Comparison of ENCODE assay signal across 25 cellular contexts in genomic region chr2:86066007-86066578, GRCh38. TPM values are rescaled to one million over a fixed set of nuclear protein-coding genes. Genes with fewer than 3 reads are reported as not detected.
DNase-seq lines count a peak whose midpoint lies in the region; ATAC-seq and TF ChIP-seq lines count a peak whose summit lies in the region.
"Had no signal": no experiment of that assay in that cellular context is flagged by ENCODE, and none has a peak within 500 bp of the region (broad histone marks: within the 10 kb centered on the region; RNA-seq: fewer than 3 reads in every experiment).

No MANE protein-coding gene starts in this region.

- H3K27ac ChIP-seq in GM23248 (peak overlapping the region; percentile 58; the same call in 1 of the 2 replicates), mesenchymal stem cell (ENCODE audit: low read length, poor library complexity, severe bottlenecking) (no peak overlapping the region), stomach smooth muscle (ENCODE audit: low read length) (peak overlapping the region; percentile 49)
- H3K27ac ChIP-seq: BLaER1, right atrium auricular region, SJCRH30, spleen had no signal

- H2BK12ac ChIP-seq in mesenchymal stem cell (ENCODE audit: low read length in 2 of 2) = no peak overlapping the region

- H3K9me3 ChIP-seq in GM23248 (ENCODE audit: low read depth) (no peaks in the 10 kb centered on the region), mesenchymal stem cell (ENCODE audit: control insufficient read depth, low read length) (peaks cover 7% of the 10 kb centered on the region), stomach smooth muscle (ENCODE audit: control insufficient read depth in 2 of 2, low read length in 2 of 2) (no peaks in the 10 kb centered on the region)

- H3K4me2 ChIP-seq in GM23248 (ENCODE audit: unreplicated experiment) = peak overlapping the region; percentile 44
- H3K4me2 ChIP-seq in mesenchymal stem cell (ENCODE audit: low read length, poor library complexity, severe bottlenecking) = no peak overlapping the region
- H3K4me2 ChIP-seq: BLaER1 had no signal

- no peak overlapping the region for H2BK120ac ChIP-seq in mesenchymal stem cell (ENCODE audit: low read depth, low read length)

- no peaks in the 10 kb centered on the region for H3K27me3 ChIP-seq in GM23248 (replicated peaks; ENCODE audit: insufficient read depth)
- no peaks in the 10 kb centered on the region for H3K27me3 ChIP-seq in mesenchymal stem cell (ENCODE audit: control insufficient read depth in 1 of 2, insufficient read depth in 1 of 2, low read length in 2 of 2)
- H3K27me3 ChIP-seq in stomach smooth muscle (ENCODE audit: control insufficient read depth in 1 of 2, insufficient read depth in 2 of 2, low read length in 2 of 2) = no peaks in the 10 kb centered on the region
- H3K27me3 ChIP-seq: BLaER1, right atrium auricular region, SJCRH30, spleen had no signal

- peaks cover 24% of the 10 kb centered on the region for H3K36me3 ChIP-seq in GM23248 (ENCODE audit: low read depth)
- peaks cover 36 to 63% of the 10 kb centered on the region in 2 experiments for H3K36me3 ChIP-seq in mesenchymal stem cell (ENCODE audit: control insufficient read depth in 1 of 2, insufficient read depth in 2 of 2, low read depth in 1 of 2, low read length in 2 of 2)
- H3K36me3 ChIP-seq in stomach smooth muscle (ENCODE audit: control insufficient read depth in 2 of 2, insufficient read depth in 2 of 2, low read length in 2 of 2) = peaks cover 40 to 42% of the 10 kb centered on the region in 2 donors

- no peak overlapping the region for H3K4me3 Mint-ChIP-seq in activated CD8-positive, alpha-beta T cell treated with anti-CD3 and anti-CD28 coated beads for 36 hours
- H3K4me3 Mint-ChIP-seq: memory B cell; naive thymus-derived CD4-positive, alpha-beta T cell had no signal

- H3K4me1 ChIP-seq in GM23248 (ENCODE audit: insufficient read depth) (peaks cover 64% of the 10 kb centered on the region), mesenchymal stem cell (ENCODE audit: control insufficient read depth, insufficient read depth, low read depth, low read length) (peaks cover 5% of the 10 kb centered on the region), stomach smooth muscle (ENCODE audit: control insufficient read depth, insufficient read depth, low read length) (peaks cover 9% of the 10 kb centered on the region)

- H2AFZ ChIP-seq in GM23248 = no peak overlapping the region
- H2AFZ ChIP-seq in mesenchymal stem cell (ENCODE audit: low read depth, low read length) = no peak overlapping the region

- no peak overlapping the region for H3K14ac ChIP-seq in mesenchymal stem cell (ENCODE audit: low read length in 2 of 2)

- no peaks in the 10 kb centered on the region for H4K20me1 ChIP-seq in GM23248 (ENCODE audit: insufficient read depth)
- H4K20me1 ChIP-seq: BLaER1 had no signal

- peaks cover 84% of the 10 kb centered on the region for H3K36me3 Mint-ChIP-seq in activated CD8-positive, alpha-beta T cell treated with anti-CD3 and anti-CD28 coated beads for 36 hours (ENCODE audit: low read depth)

- H2BK15ac ChIP-seq in mesenchymal stem cell (ENCODE audit: low read depth, poor library complexity, severe bottlenecking) = peak overlapping the region; percentile 12

- no peak for TF ChIP-seq CTCF in activated CD8-positive, alpha-beta T cell treated with anti-CD3 and anti-CD28 coated beads for 36 hours (IDR thresholded peaks at IDR 0.05)

- H3K9ac ChIP-seq in GM23248 (no peak overlapping the region), mesenchymal stem cell (ENCODE audit: low read length) (peak overlapping the region; percentile 39), stomach smooth muscle (ENCODE audit: low read length in 2 of 2) (no peak overlapping the region)
- H3K9ac ChIP-seq: BLaER1 had no signal

- H3K4me3 ChIP-seq in GM23248 (no peak overlapping the region), mesenchymal stem cell (ENCODE audit: insufficient read depth in 1 of 2, low read depth in 1 of 2, low read length in 2 of 2) (no peak overlapping the region), stomach smooth muscle (ENCODE audit: low read length in 2 of 2) (no peak overlapping the region)
- H3K4me3 ChIP-seq: BLaER1, right atrium auricular region, SJCRH30, spleen had no signal

- no peaks in the 10 kb centered on the region for H3K27me3 Mint-ChIP-seq in activated CD8-positive, alpha-beta T cell treated with anti-CD3 and anti-CD28 coated beads for 36 hours
- H3K27me3 Mint-ChIP-seq: memory B cell; naive thymus-derived CD4-positive, alpha-beta T cell had no signal

- no peak overlapping the region for H2BK5ac ChIP-seq in mesenchymal stem cell (ENCODE audit: low read depth, low read length, poor library complexity, severe bottlenecking)

- CTCF ChIA-PET in activated CD8-positive, alpha-beta T cell treated with anti-CD3 and anti-CD28 coated beads for 36 hours (lab: Charles Lee) = interaction anchor here (3.1 kb wide), 1 partner anchor 239 kb away, joined by 16 read pairs; no protein-coding TSS in a partner anchor

- POLR2A ChIA-PET in activated CD8-positive, alpha-beta T cell treated with anti-CD3 and anti-CD28 coated beads for 36 hours (lab: Charles Lee) = no interaction called here

- peaks cover 27% of the 10 kb centered on the region for H3K4me1 Mint-ChIP-seq in activated CD8-positive, alpha-beta T cell treated with anti-CD3 and anti-CD28 coated beads for 36 hours (ENCODE audit: low read depth)

- intact Hi-C loops in activated CD8-positive, alpha-beta T cell treated with anti-CD3 and anti-CD28 coated beads for 36 hours (cut with micrococcal nuclease) = no loop called here

- H3K27ac Mint-ChIP-seq in activated CD8-positive, alpha-beta T cell treated with anti-CD3 and anti-CD28 coated beads for 36 hours = peak overlapping the region; percentile 1
- H3K27ac Mint-ChIP-seq: memory B cell had no signal

- no peak overlapping the region for H2AK5ac ChIP-seq in mesenchymal stem cell (ENCODE audit: low read length, severe bottlenecking)

- in situ Hi-C loops in GM23248 (cut with MboI) = loop anchor here (25.0 kb wide), 1 partner anchor 179 kb away; the partner anchor contains the start of gene ST3GAL5

- no peak for ATAC-seq in activated CD8-positive, alpha-beta T cell treated with anti-CD3 and anti-CD28 coated beads for 36 hours
- ATAC-seq in HG03139 (IDR thresholded peaks at IDR 0.05; ENCODE audit: unreplicated experiment) = no peak
- ATAC-seq in GM18868 (IDR thresholded peaks at IDR 0.05; ENCODE audit: unreplicated experiment) = no peak
- ATAC-seq: left colon; naive thymus-derived CD4-positive, alpha-beta T cell had no signal

- peaks cover 5% of the 10 kb centered on the region for H3K9me3 Mint-ChIP-seq in activated CD8-positive, alpha-beta T cell treated with anti-CD3 and anti-CD28 coated beads for 36 hours

- H3F3A ChIP-seq in GM23248 (ENCODE audit: insufficient read depth) = peaks cover 67% of the 10 kb centered on the region

- no peak overlapping the region for H4K91ac ChIP-seq in mesenchymal stem cell (ENCODE audit: low read length)

- no peak overlapping the region for H4K8ac ChIP-seq in mesenchymal stem cell (ENCODE audit: low read length)

- H3K79me1 ChIP-seq in mesenchymal stem cell (replicated peaks; ENCODE audit: low read length, poor library complexity, severe bottlenecking) = peaks cover 15% of the 10 kb centered on the region

- no peaks in the 10 kb centered on the region for H3K9me2 ChIP-seq in GM23248 (ENCODE audit: insufficient read depth)

- no peak overlapping the region for H3K18ac ChIP-seq in mesenchymal stem cell (ENCODE audit: low read depth in 1 of 2, low read length in 2 of 2)

- no peaks in the 10 kb centered on the region for H3K79me2 ChIP-seq in GM23248 (ENCODE audit: insufficient read depth)

- H3K23ac ChIP-seq in mesenchymal stem cell (ENCODE audit: low read length in 2 of 2) = no peak overlapping the region

- no peak overlapping the region for H3K4ac ChIP-seq in mesenchymal stem cell (ENCODE audit: low read depth in 1 of 2, low read length in 2 of 2)

- DNase-seq in GM23248 = no peak
- DNase-seq in activated CD8-positive, alpha-beta T cell treated with anti-CD3 and anti-CD28 coated beads for 36 hours = no peak
- no peak for DNase-seq in mesenchymal stem cell
- DNase-seq in T-helper 1 cell = no peak
- no peak for DNase-seq in stimulated activated naive CD4-positive, alpha-beta T cell treated with Interleukin-2 at 50 U/mL for 16 hours (lab: John Stamatoyannopoulos, UW)
- DNase-seq: ACHN; activated naive CD4-positive, alpha-beta T cell treated with anti-CD3 and anti-CD28 coated beads, Interleukin-2, amount 50 U/mL, for 16 hours; activated T-cell treated with anti-CD3 and anti-CD28 coated beads, Interleukin-2, amount 50 U/mL, for 48 hours; COR-L47; DMS79 treated with DMSO at 0.1 percent for 48 hours; KG1; left colon; MM.1S; naive thymus-derived CD4-positive, alpha-beta T cell; NCI-H1436; SJCRH30; spleen; stimulated activated CD4-positive, alpha-beta T cell treated with anti-CD3 and anti-CD28 coated beads, Interleukin-2, amount 100 ng/mL, for 48 hours; stimulated activated naive CD4-positive, alpha-beta T cell had no signal

- WGBS in GM23248 (ENCODE audit: low coverage in 1 of 2, low lambda C conversion rate in 2 of 2, missing lambda C conversion rate in 2 of 2), 2 experiments = 88 to 89% methylated on average over 7 of the region's 7 CpGs
- WGBS in mesenchymal stem cell = 97% methylated on average over 6 of the region's 7 CpGs

RNA-seq across cellular contexts. Expression of gene POLR1A, which starts 39.6 kb away (rescaled TPM):
- 13.0 and 17.6 TPM in 2 replicates for total RNA-seq in GM23248 (2014; rRNA removed; shearing (Covaris generic))
- polyA plus RNA-seq in GM23248 (2016; fragmentation: Nextera tagmentation; extraction: Ambion mirVana) = 7.3 and 8.9 TPM in 2 replicates
- total RNA-seq in activated CD8-positive, alpha-beta T cell treated with anti-CD3 and anti-CD28 coated beads for 36 hours = 10 to 100 TPM; 41.8 to 42.1 TPM
- 6.9 TPM for polyA plus RNA-seq in mesenchymal stem cell (2013, experiment 1 of 2)
- 6.5 TPM for polyA plus RNA-seq in mesenchymal stem cell (2013, experiment 2 of 2)

RNA-seq across cellular contexts. Expression of gene PTCD3, which starts 39.9 kb away (rescaled TPM):
- 62.6 and 65.4 TPM in 2 replicates for total RNA-seq in GM23248 (2014; rRNA removed; shearing (Covaris generic))
- 59.3 and 63.5 TPM in 2 replicates for polyA plus RNA-seq in GM23248 (2016; fragmentation: Nextera tagmentation; extraction: Ambion mirVana)
- 100 to 1,000 TPM; 180 to 191 TPM for total RNA-seq in activated CD8-positive, alpha-beta T cell treated with anti-CD3 and anti-CD28 coated beads for 36 hours
- 28.0 TPM for polyA plus RNA-seq in mesenchymal stem cell (2013, experiment 1 of 2)
- 28.0 TPM for polyA plus RNA-seq in mesenchymal stem cell (2013, experiment 2 of 2)
